6 cellular contexts compared by ENCODE assay signal in the genomic region with DNA sequence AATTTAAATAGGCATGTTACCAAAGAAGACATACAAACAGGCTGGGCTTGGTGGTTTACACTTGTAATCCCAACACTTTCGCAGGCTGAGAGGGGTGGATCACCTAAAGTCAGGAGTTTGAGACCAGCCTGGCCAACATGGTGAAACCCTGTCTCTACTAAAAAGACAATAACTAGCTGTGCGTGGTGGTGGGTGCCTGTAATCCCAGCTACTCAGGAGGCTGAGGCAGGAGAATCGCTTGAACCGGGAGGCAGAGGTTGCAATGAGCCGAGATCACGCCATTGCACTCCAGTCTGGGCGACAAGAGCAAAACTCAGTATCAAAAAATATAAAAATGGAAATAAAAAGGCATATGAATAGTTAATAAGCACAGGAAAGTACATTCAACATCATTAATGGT. TPM values are rescaled to one million over a fixed set of nuclear protein-coding genes. Genes with fewer than 3 reads are reported as not detected.
"Had no signal": no experiment of that assay in that cellular context is flagged by ENCODE, and none has a peak within 500 bp of the region (broad histone marks: within the 10 kb centered on the region; RNA-seq: fewer than 3 reads in every experiment).

No MANE protein-coding gene starts in this region.

RNA-seq across cellular contexts. Expression of gene WDFY4, which starts 37.6 kb away (rescaled TPM):
- total RNA-seq: GM23248, H1, H4, H7, H9, HFFc6 had no signal
